In genomic region chr4:169103966-169104412, GRCh38 we compare ENCODE assay signal across 2 cellular contexts.
TF ChIP-seq lines count a peak whose summit lies in the region.

No MANE protein-coding gene starts in this region.

TF ChIP-seq in WTC11, 78 proteins besides CTCF, POLR2A, EP300 and RAD21 (continued from another document):
- TF ChIP-seq, protein P1, sequence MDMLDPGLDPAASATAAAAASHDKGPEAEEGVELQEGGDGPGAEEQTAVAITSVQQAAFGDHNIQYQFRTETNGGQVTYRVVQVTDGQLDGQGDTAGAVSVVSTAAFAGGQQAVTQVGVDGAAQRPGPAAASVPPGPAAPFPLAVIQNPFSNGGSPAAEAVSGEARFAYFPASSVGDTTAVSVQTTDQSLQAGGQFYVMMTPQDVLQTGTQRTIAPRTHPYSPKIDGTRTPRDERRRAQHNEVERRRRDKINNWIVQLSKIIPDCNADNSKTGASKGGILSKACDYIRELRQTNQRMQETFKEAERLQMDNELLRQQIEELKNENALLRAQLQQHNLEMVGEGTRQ (CRISPR knock-in tag; IDR thresholded peaks at IDR 0.05) = no peak
TF ChIP-seq in WTC11: peak in this region for 3.

TF ChIP-seq in liver, 16 proteins besides CTCF, POLR2A, EP300 and RAD21 (continued from another document):
- TF ChIP-seq, protein P2, sequence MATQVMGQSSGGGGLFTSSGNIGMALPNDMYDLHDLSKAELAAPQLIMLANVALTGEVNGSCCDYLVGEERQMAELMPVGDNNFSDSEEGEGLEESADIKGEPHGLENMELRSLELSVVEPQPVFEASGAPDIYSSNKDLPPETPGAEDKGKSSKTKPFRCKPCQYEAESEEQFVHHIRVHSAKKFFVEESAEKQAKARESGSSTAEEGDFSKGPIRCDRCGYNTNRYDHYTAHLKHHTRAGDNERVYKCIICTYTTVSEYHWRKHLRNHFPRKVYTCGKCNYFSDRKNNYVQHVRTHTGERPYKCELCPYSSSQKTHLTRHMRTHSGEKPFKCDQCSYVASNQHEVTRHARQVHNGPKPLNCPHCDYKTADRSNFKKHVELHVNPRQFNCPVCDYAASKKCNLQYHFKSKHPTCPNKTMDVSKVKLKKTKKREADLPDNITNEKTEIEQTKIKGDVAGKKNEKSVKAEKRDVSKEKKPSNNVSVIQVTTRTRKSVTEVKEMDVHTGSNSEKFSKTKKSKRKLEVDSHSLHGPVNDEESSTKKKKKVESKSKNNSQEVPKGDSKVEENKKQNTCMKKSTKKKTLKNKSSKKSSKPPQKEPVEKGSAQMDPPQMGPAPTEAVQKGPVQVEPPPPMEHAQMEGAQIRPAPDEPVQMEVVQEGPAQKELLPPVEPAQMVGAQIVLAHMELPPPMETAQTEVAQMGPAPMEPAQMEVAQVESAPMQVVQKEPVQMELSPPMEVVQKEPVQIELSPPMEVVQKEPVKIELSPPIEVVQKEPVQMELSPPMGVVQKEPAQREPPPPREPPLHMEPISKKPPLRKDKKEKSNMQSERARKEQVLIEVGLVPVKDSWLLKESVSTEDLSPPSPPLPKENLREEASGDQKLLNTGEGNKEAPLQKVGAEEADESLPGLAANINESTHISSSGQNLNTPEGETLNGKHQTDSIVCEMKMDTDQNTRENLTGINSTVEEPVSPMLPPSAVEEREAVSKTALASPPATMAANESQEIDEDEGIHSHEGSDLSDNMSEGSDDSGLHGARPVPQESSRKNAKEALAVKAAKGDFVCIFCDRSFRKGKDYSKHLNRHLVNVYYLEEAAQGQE (IDR thresholded peaks at IDR 0.05) = no peak
- TF ChIP-seq RXRA (IDR thresholded peaks at IDR 0.05) (peak; percentile 51 to 60), JUND (IDR thresholded peaks at IDR 0.05) (peak in 1 of 2 donors; percentile 29), HNF4G (IDR thresholded peaks at IDR 0.05) (no peak)
